In the genomic region with DNA sequence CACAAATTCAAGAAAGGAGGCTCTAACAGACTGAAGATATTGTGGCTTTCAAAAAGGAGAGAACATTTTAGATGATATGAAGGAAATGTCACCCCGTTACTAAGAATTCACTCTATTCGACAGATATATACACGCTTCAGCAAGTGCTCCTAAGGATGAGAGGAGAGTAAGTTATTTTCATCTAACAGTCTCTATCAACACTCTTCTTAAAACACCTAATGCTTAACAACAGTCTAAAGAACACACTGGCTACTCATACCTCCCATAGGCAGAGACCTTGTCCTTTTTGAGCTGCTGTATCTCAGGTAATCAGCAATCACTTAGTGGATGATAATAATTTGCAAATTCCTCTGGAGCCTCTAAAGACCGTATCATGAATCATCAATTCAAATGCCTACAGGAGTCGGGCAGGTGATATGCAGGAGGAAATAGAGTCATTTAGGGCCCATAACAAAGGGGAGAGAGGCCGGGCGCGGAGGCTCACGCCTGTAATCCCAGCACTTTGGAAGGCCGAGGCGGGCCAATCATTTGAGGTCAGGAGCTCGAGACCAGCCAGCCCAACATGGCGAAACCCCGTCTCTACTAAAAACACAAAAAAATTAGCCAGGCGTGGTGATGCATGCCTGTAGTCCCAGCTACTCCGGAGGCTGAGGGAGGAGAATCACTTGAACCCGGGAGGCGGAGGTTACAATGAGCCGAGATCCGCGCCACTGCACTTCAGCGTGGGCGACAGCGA, we compare ENCODE assay signal across 8 cellular contexts. TPM values are rescaled to one million over a fixed set of nuclear protein-coding genes. Genes with fewer than 3 reads are reported as not detected.
DNase-seq lines count a peak whose midpoint lies in the region; ATAC-seq and TF ChIP-seq lines count a peak whose summit lies in the region.

No MANE protein-coding gene starts in this region.

- H3K27ac Mint-ChIP-seq in stimulated activated effector memory CD8-positive, alpha-beta T cell treated with anti-CD3 and anti-CD28 coated beads, Interleukin-12 subunit alpha, Interleukin-12 subunit beta, amount 100 ng/mL, for 72 hours: peak overlapping the region; percentile 97

- ATAC-seq in HG02885 (IDR thresholded peaks at IDR 0.05; ENCODE audit: poor library complexity, unreplicated experiment): peak; percentile 13
- peak in 1 of 4 donors; percentile 1 for ATAC-seq in right lobe of liver
- peak; percentile 1 for ATAC-seq in stimulated activated effector memory CD8-positive, alpha-beta T cell treated with anti-CD3 and anti-CD28 coated beads, Interleukin-12 subunit alpha, Interleukin-12 subunit beta, amount 100 ng/mL, for 72 hours

- H3K4me3 ChIP-seq in Peyer's patch: peak overlapping the region; percentile 64 to 91 (median 78)
- peak overlapping the region; percentile 63 to 94 (median 78) for H3K4me3 ChIP-seq in breast epithelium
- H3K4me3 ChIP-seq in right lobe of liver: peak overlapping the region; percentile 73 to 92 (median 75)

- peak overlapping the region; percentile 87 to 97 (median 97) for H3K27ac ChIP-seq in Peyer's patch
- peak overlapping the region; percentile 95 to 97 for H3K27ac ChIP-seq in breast epithelium
- H3K27ac ChIP-seq in right lobe of liver: peak overlapping the region; percentile 92 to 98 (median 96)

- intact Hi-C loops in breast epithelium (cut with DNase I; ENCODE audit: low total_unique reads): loop anchor here (5.0 kb wide), 1 partner anchor 621 kb away; no protein-coding TSS in a partner anchor
- intact Hi-C loops in right lobe of liver (cut with DNase I): no loop called here

- peaks cover 0 to 22% (median 6%) of the 10 kb centered on the region in 4 donors for H3K4me1 ChIP-seq in Peyer's patch
- H3K4me1 ChIP-seq in breast epithelium: peaks cover 0 to 5% of the 10 kb centered on the region in 2 donors
- H3K4me1 ChIP-seq in right lobe of liver: peaks cover 0 to 41% (median 20%) of the 10 kb centered on the region in 4 donors

- H3K36me3 ChIP-seq in Peyer's patch (no peaks in the 10 kb centered on the region), breast epithelium (no peaks in the 10 kb centered on the region), right lobe of liver (no peaks in the 10 kb centered on the region)

- DNase-seq in NCI-H1417 (lab: John Stamatoyannopoulos, UW): peak in 2 of 3 experiments; percentile 58 to 76
- no peak for DNase-seq in NCI-H1417 treated with DMSO at 0.1 percent for 48 hours (lab: John Stamatoyannopoulos, UW)
- DNase-seq in Peyer's patch: peak in 2 of 3 donors; percentile 52 to 65
- no peak for DNase-seq in breast epithelium (ENCODE audit: low spot score in 2 of 2)
- DNase-seq in right lobe of liver: peak; percentile 30 to 57 (median 52)
- DNase-seq in stimulated activated effector memory CD8-positive, alpha-beta T cell treated with anti-CD3 and anti-CD28 coated beads, Interleukin-12 subunit alpha, Interleukin-12 subunit beta, amount 100 ng/mL, for 72 hours (ENCODE audit: low spot score in 2 of 2): peak; percentile 7 to 61
- DNase-seq in SKM-1 (lab: John Stamatoyannopoulos, UW; ENCODE audit: unreplicated experiment): no peak

- WGBS in right lobe of liver (ENCODE audit: insufficient coverage, low coverage, low lambda C conversion rate, missing lambda C conversion rate): 2% methylated on average over 24 of the region's 24 CpGs

- H3K4me3 Mint-ChIP-seq in stimulated activated effector memory CD8-positive, alpha-beta T cell treated with anti-CD3 and anti-CD28 coated beads, Interleukin-12 subunit alpha, Interleukin-12 subunit beta, amount 100 ng/mL, for 72 hours: peak overlapping the region; percentile 97

- no peaks in the 10 kb centered on the region for H3K9me3 Mint-ChIP-seq in stimulated activated effector memory CD8-positive, alpha-beta T cell treated with anti-CD3 and anti-CD28 coated beads, Interleukin-12 subunit alpha, Interleukin-12 subunit beta, amount 100 ng/mL, for 72 hours

- TF ChIP-seq CTCF in Peyer's patch (IDR thresholded peaks at IDR 0.05) (no peak), breast epithelium (IDR thresholded peaks at IDR 0.05) (no peak), right lobe of liver (IDR thresholded peaks at IDR 0.05) (no peak)

- H3K27me3 ChIP-seq in Peyer's patch (no peaks in the 10 kb centered on the region), breast epithelium (no peaks in the 10 kb centered on the region), right lobe of liver (no peaks in the 10 kb centered on the region)

- peaks cover 38% of the 10 kb centered on the region for H3K4me1 Mint-ChIP-seq in stimulated activated effector memory CD8-positive, alpha-beta T cell treated with anti-CD3 and anti-CD28 coated beads, Interleukin-12 subunit alpha, Interleukin-12 subunit beta, amount 100 ng/mL, for 72 hours

- H3K9me3 ChIP-seq in Peyer's patch: no peaks in the 10 kb centered on the region
- H3K9me3 ChIP-seq in breast epithelium: no peaks in the 10 kb centered on the region
- no peaks in the 10 kb centered on the region for H3K9me3 ChIP-seq in right lobe of liver

- H3K36me3 Mint-ChIP-seq in stimulated activated effector memory CD8-positive, alpha-beta T cell treated with anti-CD3 and anti-CD28 coated beads, Interleukin-12 subunit alpha, Interleukin-12 subunit beta, amount 100 ng/mL, for 72 hours: peaks cover 19% of the 10 kb centered on the region

- TF ChIP-seq POLR2A in Peyer's patch (IDR thresholded peaks at IDR 0.05) (peak in 1 of 2 donors; percentile 19), breast epithelium (IDR thresholded peaks at IDR 0.05) (no peak), right lobe of liver (IDR thresholded peaks at IDR 0.05) (no peak)

RNA-seq across cellular contexts. Expression of gene HSDL2, which starts 1.3 kb away (rescaled TPM):
- total RNA-seq in Peyer's patch: 10 to 100 TPM; 23.6 to 60.7 (median 39.9) TPM
- 100 to 1,000 TPM in 1 of 3 donors, 10 to 100 TPM in 2; 30.7 to 124 (median 52.8) TPM for total RNA-seq in breast epithelium
- 10 to 100 TPM; 65.8 to 96.8 (median 79.8) TPM for total RNA-seq in right lobe of liver

RNA-seq across cellular contexts. Expression of gene PTBP3, which starts 45.2 kb away (rescaled TPM):
- 100 to 1,000 TPM in 1 of 4 donors, 10 to 100 TPM in 3; 52.1 to 126 (median 71.0) TPM for total RNA-seq in Peyer's patch
- total RNA-seq in breast epithelium: 10 to 100 TPM; 30.6 to 80.2 (median 50.5) TPM
- 10 to 100 TPM; 16.3 to 29.9 (median 19.3) TPM for total RNA-seq in right lobe of liver

Comparison
In these comparisons a context has a peak if more than half of its experiments do, and no peak if none do; other contexts are left out.
1. DNase-seq: peak in NCI-H1417 (2 of 3), Peyer's patch (2 of 3), right lobe of liver (3 of 3) and stimulated activated effector memory CD8-positive, alpha-beta T cell treated with anti-CD3 and anti-CD28 coated beads, Interleukin-12 subunit alpha, Interleukin-12 subunit beta, amount 100 ng/mL, for 72 hours (2 of 2); none in NCI-H1417 treated with DMSO at 0.1 percent for 48 hours (single experiment), breast epithelium (0 of 2) and SKM-1 (single experiment).
2. Peak in every context shown above with its lines, with median percentiles within 50 percentile points of each other: H3K27ac ChIP-seq and H3K4me3 ChIP-seq.